In the genomic region with DNA sequence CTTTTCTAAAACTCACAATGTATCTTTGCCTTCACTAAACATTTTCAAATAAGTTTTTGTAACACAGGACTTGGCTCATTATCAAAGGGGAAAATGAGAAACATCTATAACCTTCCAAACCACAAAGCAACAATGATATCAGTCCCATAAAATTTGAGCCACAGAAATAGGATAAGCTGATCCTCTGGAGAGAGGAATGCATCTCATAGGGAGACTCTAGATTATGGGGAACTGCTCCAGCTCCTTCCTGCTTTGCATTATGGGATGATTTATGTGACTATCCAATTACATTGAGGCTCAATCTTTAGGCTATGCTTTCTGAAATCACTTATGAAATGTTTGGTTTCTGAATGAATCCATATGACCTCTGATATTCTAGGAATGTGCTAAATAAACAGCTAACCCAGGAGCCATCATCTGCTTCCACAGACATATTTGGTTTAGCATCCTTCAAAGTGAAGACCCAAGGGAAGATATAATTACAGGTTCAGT, we compare ENCODE assay signal across 13 cellular contexts.
DNase-seq lines count a peak whose midpoint lies in the region; TF ChIP-seq lines count a peak whose summit lies in the region.
"Had no signal": no experiment of that assay in that cellular context is flagged by ENCODE, and none has a peak within 500 bp of the region (broad histone marks: within the 10 kb centered on the region; RNA-seq: fewer than 3 reads in every experiment).

No MANE protein-coding gene starts in this region.

- H2AFZ ChIP-seq in hepatocyte, result no peak overlapping the region

- DNase-seq in A673 (ENCODE audit: low spot score), result peak; percentile 56
- peak; percentile 92 for DNase-seq in amniotic epithelial cell (ENCODE audit: low read depth)
- no peak for DNase-seq in hepatocyte (ENCODE audit: low spot score)
- DNase-seq in WERI-Rb-1, result no peak
- no peak for DNase-seq in amygdala (lab: John Stamatoyannopoulos, UW)
- DNase-seq in NCI-H1092 (lab: John Stamatoyannopoulos, UW), result no peak
- no peak for DNase-seq in GDM1 (lab: John Stamatoyannopoulos, UW)
- DNase-seq: activated CD4-positive, alpha-beta memory T cell treated with anti-CD3 and anti-CD28 coated beads for 36 hours; activated naive CD4-positive, alpha-beta T cell treated with anti-CD3 and anti-CD28 coated beads for 36 hours; NK-92 treated with Interleukin-12 subunit alpha and Interleukin-12 subunit beta, amount 100 ng/mL, for 24 hours; upper lobe of left lung had no signal

- H3K4me1 ChIP-seq in A673 (ENCODE audit: insufficient read depth, low read length, poor library complexity, severe bottlenecking) (peaks cover 50% of the 10 kb centered on the region), HEK293 (ENCODE audit: control insufficient read depth, insufficient read depth, low read length) (peaks cover 22% of the 10 kb centered on the region), hepatocyte (ENCODE audit: insufficient read depth) (peaks cover 20% of the 10 kb centered on the region)
- H3K4me1 ChIP-seq: BLaER1 had no signal

- CTCF ChIA-PET in A673 (lab: Charles Lee) (no interaction called here), HEK293 (lab: Yijun Ruan, JAX) (interaction anchor here (0.6 kb wide), 1 partner anchor 92 kb away, joined by 3 read pairs; no protein-coding TSS in a partner anchor)

- H4K20me1 ChIP-seq in hepatocyte (ENCODE audit: insufficient read depth, poor library complexity, severe bottlenecking), result no peaks in the 10 kb centered on the region
- H4K20me1 ChIP-seq: BLaER1 had no signal

- peak overlapping the region; percentile 39 for H3K27ac ChIP-seq in A673 (ENCODE audit: low read depth, low read length, poor library complexity, severe bottlenecking)
- H3K27ac ChIP-seq in HEK293 (ENCODE audit: extremely low read depth, low read depth, low read length), result no peak overlapping the region
- peak overlapping the region; percentile 30 for H3K27ac ChIP-seq in hepatocyte
- no peak overlapping the region for H3K27ac ChIP-seq in WERI-Rb-1
- H3K27ac ChIP-seq: BLaER1, upper lobe of left lung had no signal

- no peaks in the 10 kb centered on the region for H3K79me2 ChIP-seq in hepatocyte

- no peak for TF ChIP-seq CTCF in A673 (conservative IDR thresholded peaks at IDR 0.05; ENCODE audit: low read depth, low read length)
- no peak for TF ChIP-seq CTCF in HEK293 (tag by site-specific recombination; IDR thresholded peaks at IDR 0.05)
- TF ChIP-seq CTCF in hepatocyte (IDR thresholded peaks at IDR 0.05; ENCODE audit: poor library complexity), result no peak
- TF ChIP-seq CTCF in WERI-Rb-1 (IDR thresholded peaks at IDR 0.05; ENCODE audit: low read depth, low read length), result no peak

- H3K4me3 ChIP-seq in A673 (ENCODE audit: low read depth, low read length, poor library complexity, severe bottlenecking), result no peak overlapping the region
- H3K4me3 ChIP-seq in HEK293 (ENCODE audit: low read depth, low read length), result no peak overlapping the region
- H3K4me3 ChIP-seq in hepatocyte, result no peak overlapping the region
- no peak overlapping the region for H3K4me3 ChIP-seq in WERI-Rb-1 (ENCODE audit: low read depth, low read length)
- H3K4me3 ChIP-seq: BLaER1, upper lobe of left lung had no signal

- no peaks in the 10 kb centered on the region for H3K9me2 ChIP-seq in hepatocyte (replicated peaks; ENCODE audit: insufficient read depth)

- BruUV-seq in A673 (replicated peaks; lab: Mats Ljungman, UMichigan), result no TSS peak

- POLR2A ChIA-PET in A673 (lab: Charles Lee; ENCODE audit: low non-redundant PET) (interaction anchor here (0.7 kb wide), 1 partner anchor 125 kb away, joined by 3 read pairs; no protein-coding TSS in a partner anchor), HEK293 (lab: Yijun Ruan, JAX) (interaction anchor here (0.5 to 1.2 kb wide), 7 partner anchors 56 to 171 kb away, joined by 3 to 7 read pairs (median 3); a partner anchor contains a TSS)

- peak overlapping the region; percentile 8 for H3K4me2 ChIP-seq in hepatocyte
- H3K4me2 ChIP-seq: BLaER1 had no signal

- intact Hi-C loops in A673 (cut with micrococcal nuclease; ENCODE audit: unreplicated experiment), result no loop called here

- H3K36me3 ChIP-seq in A673 (ENCODE audit: insufficient read depth, low read length, poor library complexity, severe bottlenecking) (no peaks in the 10 kb centered on the region), HEK293 (ENCODE audit: control insufficient read depth in 2 of 2, insufficient read depth in 1 of 2, low read length in 2 of 2) (no peaks in the 10 kb centered on the region), hepatocyte (replicated peaks; ENCODE audit: insufficient read depth, low read depth) (no peaks in the 10 kb centered on the region), WERI-Rb-1 (no peaks in the 10 kb centered on the region)
- H3K36me3 ChIP-seq: BLaER1, upper lobe of left lung had no signal

- H3K9me3 ChIP-seq in A673 (ENCODE audit: low read depth, low read length, poor library complexity, severe bottlenecking), result no peaks in the 10 kb centered on the region
- no peaks in the 10 kb centered on the region for H3K9me3 ChIP-seq in HEK293 (ENCODE audit: control insufficient read depth, insufficient read depth, low read depth, low read length)
- H3K9me3 ChIP-seq in hepatocyte (ENCODE audit: low read depth), result no peaks in the 10 kb centered on the region
- H3K9me3 ChIP-seq in WERI-Rb-1 (ENCODE audit: severe bottlenecking), result no peaks in the 10 kb centered on the region
- H3K9me3 ChIP-seq: BLaER1, upper lobe of left lung had no signal

- H3K27me3 ChIP-seq in A673 (replicated peaks; ENCODE audit: insufficient read depth, low read depth, low read length, poor library complexity), result no peaks in the 10 kb centered on the region
- H3K27me3 ChIP-seq in hepatocyte, result no peaks in the 10 kb centered on the region
- H3K27me3 ChIP-seq in WERI-Rb-1 (ENCODE audit: insufficient read depth, low read depth, severe bottlenecking), result no peaks in the 10 kb centered on the region
- H3K27me3 ChIP-seq: BLaER1, upper lobe of left lung had no signal

TF ChIP-seq in HEK293, 187 proteins besides CTCF, POLR2A, EP300 and RAD21 (continues in another document):
- peak; percentile 95 for TF ChIP-seq KLF8 (tag by site-specific recombination; IDR thresholded peaks at IDR 0.05)
- TF ChIP-seq, protein P1, sequence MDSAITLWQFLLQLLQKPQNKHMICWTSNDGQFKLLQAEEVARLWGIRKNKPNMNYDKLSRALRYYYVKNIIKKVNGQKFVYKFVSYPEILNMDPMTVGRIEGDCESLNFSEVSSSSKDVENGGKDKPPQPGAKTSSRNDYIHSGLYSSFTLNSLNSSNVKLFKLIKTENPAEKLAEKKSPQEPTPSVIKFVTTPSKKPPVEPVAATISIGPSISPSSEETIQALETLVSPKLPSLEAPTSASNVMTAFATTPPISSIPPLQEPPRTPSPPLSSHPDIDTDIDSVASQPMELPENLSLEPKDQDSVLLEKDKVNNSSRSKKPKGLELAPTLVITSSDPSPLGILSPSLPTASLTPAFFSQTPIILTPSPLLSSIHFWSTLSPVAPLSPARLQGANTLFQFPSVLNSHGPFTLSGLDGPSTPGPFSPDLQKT (IDR thresholded peaks at IDR 0.05; ENCODE audit: borderline replicate concordance, low read depth, low read length), result no peak
- no peak for TF ChIP-seq ZNF48 (tag by site-specific recombination; IDR thresholded peaks at IDR 0.05)
- TF ChIP-seq ZFP37 (tag by site-specific recombination; IDR thresholded peaks at IDR 0.05), result peak; percentile 91
- TF ChIP-seq ZNF560 (tag by site-specific recombination; IDR thresholded peaks at IDR 0.05; ENCODE audit: borderline replicate concordance), result no peak
- TF ChIP-seq ZXDB (tag by site-specific recombination; IDR thresholded peaks at IDR 0.05), result peak; percentile 96
- TF ChIP-seq ZNF623 (tag by site-specific recombination; IDR thresholded peaks at IDR 0.05), result peak; percentile 25; the same call in 1 of the 2 replicates
- no peak for TF ChIP-seq ZNF169 (tag by site-specific recombination; IDR thresholded peaks at IDR 0.05)
- peak; percentile 47; the same call in 1 of the 2 replicates for TF ChIP-seq SP3 (tag by site-specific recombination; IDR thresholded peaks at IDR 0.05)
- TF ChIP-seq, protein P2, sequence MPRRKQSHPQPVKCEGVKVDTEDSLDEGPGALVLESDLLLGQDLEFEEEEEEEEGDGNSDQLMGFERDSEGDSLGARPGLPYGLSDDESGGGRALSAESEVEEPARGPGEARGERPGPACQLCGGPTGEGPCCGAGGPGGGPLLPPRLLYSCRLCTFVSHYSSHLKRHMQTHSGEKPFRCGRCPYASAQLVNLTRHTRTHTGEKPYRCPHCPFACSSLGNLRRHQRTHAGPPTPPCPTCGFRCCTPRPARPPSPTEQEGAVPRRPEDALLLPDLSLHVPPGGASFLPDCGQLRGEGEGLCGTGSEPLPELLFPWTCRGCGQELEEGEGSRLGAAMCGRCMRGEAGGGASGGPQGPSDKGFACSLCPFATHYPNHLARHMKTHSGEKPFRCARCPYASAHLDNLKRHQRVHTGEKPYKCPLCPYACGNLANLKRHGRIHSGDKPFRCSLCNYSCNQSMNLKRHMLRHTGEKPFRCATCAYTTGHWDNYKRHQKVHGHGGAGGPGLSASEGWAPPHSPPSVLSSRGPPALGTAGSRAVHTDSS (tag by site-specific recombination; IDR thresholded peaks at IDR 0.05), result peak; percentile 43; the same call in 1 of the 2 replicates
- TF ChIP-seq, protein P3, sequence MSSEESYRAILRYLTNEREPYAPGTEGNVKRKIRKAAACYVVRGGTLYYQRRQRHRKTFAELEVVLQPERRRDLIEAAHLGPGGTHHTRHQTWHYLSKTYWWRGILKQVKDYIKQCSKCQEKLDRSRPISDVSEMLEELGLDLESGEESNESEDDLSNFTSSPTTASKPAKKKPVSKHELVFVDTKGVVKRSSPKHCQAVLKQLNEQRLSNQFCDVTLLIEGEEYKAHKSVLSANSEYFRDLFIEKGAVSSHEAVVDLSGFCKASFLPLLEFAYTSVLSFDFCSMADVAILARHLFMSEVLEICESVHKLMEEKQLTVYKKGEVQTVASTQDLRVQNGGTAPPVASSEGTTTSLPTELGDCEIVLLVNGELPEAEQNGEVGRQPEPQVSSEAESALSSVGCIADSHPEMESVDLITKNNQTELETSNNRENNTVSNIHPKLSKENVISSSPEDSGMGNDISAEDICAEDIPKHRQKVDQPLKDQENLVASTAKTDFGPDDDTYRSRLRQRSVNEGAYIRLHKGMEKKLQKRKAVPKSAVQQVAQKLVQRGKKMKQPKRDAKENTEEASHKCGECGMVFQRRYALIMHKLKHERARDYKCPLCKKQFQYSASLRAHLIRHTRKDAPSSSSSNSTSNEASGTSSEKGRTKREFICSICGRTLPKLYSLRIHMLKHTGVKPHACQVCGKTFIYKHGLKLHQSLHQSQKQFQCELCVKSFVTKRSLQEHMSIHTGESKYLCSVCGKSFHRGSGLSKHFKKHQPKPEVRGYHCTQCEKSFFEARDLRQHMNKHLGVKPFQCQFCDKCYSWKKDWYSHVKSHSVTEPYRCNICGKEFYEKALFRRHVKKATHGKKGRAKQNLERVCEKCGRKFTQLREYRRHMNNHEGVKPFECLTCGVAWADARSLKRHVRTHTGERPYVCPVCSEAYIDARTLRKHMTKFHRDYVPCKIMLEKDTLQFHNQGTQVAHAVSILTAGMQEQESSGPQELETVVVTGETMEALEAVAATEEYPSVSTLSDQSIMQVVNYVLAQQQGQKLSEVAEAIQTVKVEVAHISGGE (tag by site-specific recombination; conservative IDR thresholded peaks at IDR 0.05; ENCODE audit: low read depth), result no peak; the same call in 1 of the 2 replicates
- no peak for TF ChIP-seq ZNF473 (tag by site-specific recombination; IDR thresholded peaks at IDR 0.05)

Comparison
In these comparisons a context has a peak if more than half of its experiments do, and no peak if none do; other contexts are left out.
1. DNase-seq: peak in A673 (single experiment) and amniotic epithelial cell (single experiment); none in hepatocyte (single experiment), WERI-Rb-1 (single experiment), amygdala (0 of 56), NCI-H1092 (single experiment) and GDM1 (single experiment).
2. H3K27ac ChIP-seq: peak in A673 (single experiment) and hepatocyte (single experiment); none in HEK293 (single experiment) and WERI-Rb-1 (single experiment).